Comparison of ENCODE assay signal across 8 cellular contexts in the genomic region with DNA sequence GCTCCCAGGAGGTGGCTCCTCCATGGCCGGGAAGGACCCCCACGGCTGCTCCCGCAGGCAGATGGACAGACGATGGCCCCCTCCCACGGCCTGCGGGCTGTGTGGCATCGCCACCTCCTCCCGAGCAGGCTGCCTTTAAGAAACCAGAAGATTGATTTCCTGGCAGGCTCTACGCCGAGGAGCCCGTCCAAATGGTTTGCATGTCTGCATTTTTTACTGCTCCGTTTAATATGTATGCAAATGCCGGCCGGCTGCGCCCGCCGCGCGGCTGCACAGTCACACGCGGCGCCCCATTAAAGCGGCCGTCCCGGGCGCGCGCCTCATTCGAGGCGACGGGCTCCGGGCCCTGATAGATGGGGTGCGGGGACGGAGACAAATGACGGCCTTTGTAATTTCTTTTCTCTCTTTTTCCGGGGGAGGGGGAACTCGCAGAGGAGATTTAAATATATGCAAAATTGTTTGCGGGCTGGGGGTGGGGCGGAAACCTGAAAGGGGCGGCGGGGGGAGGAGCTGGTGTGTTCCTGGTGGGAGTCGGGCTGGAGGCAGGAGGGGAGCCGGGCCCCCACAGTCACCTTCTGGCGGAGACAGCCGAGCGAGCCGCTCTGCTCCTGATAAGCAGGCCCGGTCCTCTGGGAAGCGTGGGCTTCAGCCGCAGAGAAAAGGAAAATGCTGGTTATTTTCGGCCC.
DNase-seq lines count a peak whose midpoint lies in the region; ATAC-seq and TF ChIP-seq lines count a peak whose summit lies in the region.

No MANE protein-coding gene starts in this region.

- peak overlapping the region; percentile 78 to 82 (median 80) for H3K4me3 Mint-ChIP-seq in nephron

- peaks cover 44% of the 10 kb centered on the region for H3K4me1 Mint-ChIP-seq in nephron

- ATAC-seq in GM18502 (IDR thresholded peaks at IDR 0.05; ENCODE audit: poor library complexity, unreplicated experiment), result no peak

- H3K4me1 ChIP-seq in endocrine pancreas (ENCODE audit: control insufficient read depth, insufficient read depth, low read length), result no peaks in the 10 kb centered on the region

- no peaks in the 10 kb centered on the region for H3K36me3 ChIP-seq in endocrine pancreas (ENCODE audit: control insufficient read depth, insufficient read depth, low read length)

- DNase-seq in GM12865 (ENCODE audit: low read depth) (peak; percentile 50), NCI-H187 treated with DMSO at 0.1 percent for 48 hours (lab: John Stamatoyannopoulos, UW) (no peak), AG08396 (ENCODE audit: low spot score) (no peak), D341Med (ENCODE audit: low spot score) (no peak)
- DNase-seq in activated CD4-positive, alpha-beta T cell treated with anti-CD3 and anti-CD28 coated beads, Interleukin-2, amount 50 U/mL, for 1 hour, result peak; percentile 36

- H3K9ac ChIP-seq in endocrine pancreas (ENCODE audit: control insufficient read depth, insufficient read depth, low read length), result peak overlapping the region; percentile 71

- H3K9me3 Mint-ChIP-seq in nephron, result no peaks in the 10 kb centered on the region

- no peak overlapping the region for H3K4me3 ChIP-seq in GM12865 (ENCODE audit: low read depth, low read length)
- no peak overlapping the region for H3K4me3 ChIP-seq in endocrine pancreas (ENCODE audit: control insufficient read depth, insufficient read depth, low read length)

- H3K27me3 ChIP-seq in endocrine pancreas (ENCODE audit: control insufficient read depth, insufficient read depth, low read length), result no peaks in the 10 kb centered on the region

- TF ChIP-seq CTCF in GM12865 (IDR thresholded peaks at IDR 0.05; ENCODE audit: insufficient read depth, low read depth, low read length, missing control alignments) (no peak), nephron (IDR thresholded peaks at IDR 0.05; ENCODE audit: unreplicated experiment in 3 of 3) (no peak)

- no peaks in the 10 kb centered on the region for H3K36me3 Mint-ChIP-seq in nephron (ENCODE audit: low read depth)

- H3K27me3 Mint-ChIP-seq in nephron (ENCODE audit: low read depth), result peaks cover 4% of the 10 kb centered on the region

- peak overlapping the region in 2 of 3 experiments; percentile 91 to 99 for H3K27ac Mint-ChIP-seq in nephron

- no peaks in the 10 kb centered on the region for H3K9me3 ChIP-seq in endocrine pancreas (ENCODE audit: control insufficient read depth, low read length)

Comparison
In these comparisons a context has a peak if more than half of its experiments do, and no peak if none do; other contexts are left out.
1. DNase-seq: peak in GM12865 (single experiment) and activated CD4-positive, alpha-beta T cell treated with anti-CD3 and anti-CD28 coated beads, Interleukin-2, amount 50 U/mL, for 1 hour (single experiment); none in NCI-H187 treated with DMSO at 0.1 percent for 48 hours (single experiment), AG08396 (single experiment) and D341Med (single experiment).